1 cellular context compared by ENCODE assay signal in genomic region chr19:55220525-55220924, GRCh38.
TF ChIP-seq lines count a peak whose summit lies in the region.

No MANE protein-coding gene starts in this region.

TF ChIP-seq in HepG2, 621 proteins besides CTCF, POLR2A, EP300 and RAD21:
- peak; percentile 40; the same call in 1 of the 2 replicates for TF ChIP-seq EHMT2 (IDR thresholded peaks at IDR 0.05; ENCODE audit: borderline replicate concordance, low read depth, low read length)
- TF ChIP-seq REST (IDR thresholded peaks at IDR 0.05; ENCODE audit: borderline replicate concordance in 1 of 2, low read depth in 1 of 2, low read length in 2 of 2): peak; percentile 66 to 93
- no peak for TF ChIP-seq ZKSCAN5 (CRISPR knock-in tag; IDR thresholded peaks at IDR 0.05)
- no peak for TF ChIP-seq GABPA (IDR thresholded peaks at IDR 0.05; ENCODE audit: low read depth, low read length)
- TF ChIP-seq GABPA (CRISPR knock-in tag; IDR thresholded peaks at IDR 0.05; ENCODE audit: low read depth): no peak
- peak; percentile 92 for TF ChIP-seq MIER2 (CRISPR knock-in tag; IDR thresholded peaks at IDR 0.05)
